Comparison of ENCODE assay signal across 2 cellular contexts in genomic region chr18:10579079-10579867, GRCh38.
TF ChIP-seq lines count a peak whose summit lies in the region.

No MANE protein-coding gene starts in this region.

TF ChIP-seq in A549, 52 proteins besides CTCF, POLR2A, EP300 and RAD21 (continued from another document):
- TF ChIP-seq FOSL2 (IDR thresholded peaks at IDR 0.05) (no peak), FOSL2 (CRISPR knock-in tag; IDR thresholded peaks at IDR 0.05) (no peak), BHLHE40 (IDR thresholded peaks at IDR 0.05; ENCODE audit: low read depth, low read length) (no peak), BCL3 (IDR thresholded peaks at IDR 0.05) (no peak), ESRRA (IDR thresholded peaks at IDR 0.05; ENCODE audit: borderline replicate concordance, low read length) (no peak)

TF ChIP-seq in K562, 482 proteins besides CTCF, POLR2A, EP300 and RAD21:
- TF ChIP-seq MGA (IDR thresholded peaks at IDR 0.05), result peak; percentile 64
- no peak for TF ChIP-seq HNRNPL (IDR thresholded peaks at IDR 0.05; ENCODE audit: low read depth, low read length)
- TF ChIP-seq ZNF589 (CRISPR knock-in tag; IDR thresholded peaks at IDR 0.05; ENCODE audit: low read depth), result no peak
- TF ChIP-seq MEF2A (IDR thresholded peaks at IDR 0.05; ENCODE audit: control insufficient read depth, low read depth, low read length), result no peak
- no peak for TF ChIP-seq CTCFL (IDR thresholded peaks at IDR 0.05; ENCODE audit: borderline replicate concordance, insufficient read depth, low read depth, low read length, poor library complexity, severe bottlenecking)
- no peak for TF ChIP-seq ZBTB40 (IDR thresholded peaks at IDR 0.05)
- TF ChIP-seq ZBTB40 (CRISPR knock-in tag; IDR thresholded peaks at IDR 0.05), result no peak
- no peak for TF ChIP-seq SMAD3 (CRISPR knock-in tag; conservative IDR thresholded peaks at IDR 0.05)
- TF ChIP-seq L3MBTL2 (IDR thresholded peaks at IDR 0.05), result peak; percentile 13; the same call in 1 of the 2 replicates
- no peak for TF ChIP-seq RBM39 (optimal IDR thresholded peaks at IDR 0.05; ENCODE audit: low read depth, low read length)
